ENCODE assay signal across 8 cellular contexts in genomic region chr3:71710906-71711494, GRCh38. TPM values are rescaled to one million over a fixed set of nuclear protein-coding genes. Genes with fewer than 3 reads are reported as not detected.
DNase-seq lines count a peak whose midpoint lies in the region; ATAC-seq, FAIRE-seq and TF ChIP-seq lines count a peak whose summit lies in the region.

No MANE protein-coding gene starts in this region.

- DNase-seq in CD1c-positive myeloid dendritic cell (ENCODE audit: extremely low spot score) (peak; percentile 76), NCI-H748 treated with DMSO at 0.1 percent for 48 hours (lab: John Stamatoyannopoulos, UW) (peak; percentile 32), HepG2 (ENCODE audit: low spot score) (peak; percentile 29), uterus (no peak), activated gamma-delta T cell (lab: John Stamatoyannopoulos, UW) (no peak)
- no peak for DNase-seq in central memory CD8-positive, alpha-beta T cell (ENCODE audit: low spot score in 2 of 2)

- no peaks in the 10 kb centered on the region for H4K20me1 ChIP-seq in HepG2 (ENCODE audit: insufficient read depth, low read length)

- H3K4me3 Mint-ChIP-seq in central memory CD8-positive, alpha-beta T cell, result no peak overlapping the region

- peaks cover 0 to 7% of the 10 kb centered on the region in 2 experiments; a peak in 2 of 5 replicates for H3K27me3 ChIP-seq in HepG2 (ENCODE audit: control insufficient read depth in 1 of 2, insufficient read depth in 2 of 2, low read length in 2 of 2)
- H3K27me3 ChIP-seq in uterus, result no peaks in the 10 kb centered on the region

- peak; percentile 85 for ATAC-seq in GM18520 (IDR thresholded peaks at IDR 0.05; ENCODE audit: unreplicated experiment)
- peak; percentile 72 for ATAC-seq in HG03045 (IDR thresholded peaks at IDR 0.05; ENCODE audit: unreplicated experiment)
- ATAC-seq in central memory CD8-positive, alpha-beta T cell (replicated peaks; ENCODE audit: extremely low read depth, poor library complexity, severe bottlenecking), result peak; percentile 28
- ATAC-seq in HepG2, result peak; percentile 80

- peak overlapping the region; percentile 19 for H3K27ac Mint-ChIP-seq in central memory CD8-positive, alpha-beta T cell (ENCODE audit: low read depth)

- 0% methylated on average over 1 of the region's 1 CpG for WGBS in HepG2 (ENCODE audit: low lambda C conversion rate)

- BruUV-seq in HepG2 (replicated peaks; lab: Mats Ljungman, UMichigan), result no TSS peak

- no peak overlapping the region for H2AFZ ChIP-seq in HepG2 (ENCODE audit: low read length)

- H3K4me1 ChIP-seq in HepG2 (ENCODE audit: insufficient read depth, low read length), result peaks cover 8% of the 10 kb centered on the region; the same call in 1 of the 2 replicates
- H3K4me1 ChIP-seq in uterus, result no peaks in the 10 kb centered on the region

- no peak overlapping the region for H3K4me2 ChIP-seq in HepG2 (ENCODE audit: low read depth, low read length)

- no peaks in the 10 kb centered on the region for H3K27me3 Mint-ChIP-seq in central memory CD8-positive, alpha-beta T cell

- no peaks in the 10 kb centered on the region for H3K9me3 Mint-ChIP-seq in central memory CD8-positive, alpha-beta T cell

- no peak for TF ChIP-seq EP300 in HepG2 (IDR thresholded peaks at IDR 0.05; ENCODE audit: low read depth in 2 of 2, low read length in 2 of 2)
- TF ChIP-seq EP300 in HepG2 (CRISPR knock-in tag; IDR thresholded peaks at IDR 0.05; ENCODE audit: borderline replicate concordance), result no peak

- intact Hi-C loops in HepG2 (cut with micrococcal nuclease; ENCODE audit: unreplicated experiment), result loop anchor here (2.0 kb wide), 1 partner anchor 148 kb away; no protein-coding TSS in a partner anchor
- intact Hi-C loops in uterus (cut with DNase I; ENCODE audit: low total_unique reads), result no loop called here

- H3K36me3 ChIP-seq in HepG2 (replicated peaks in 1 of 2; ENCODE audit: control insufficient read depth in 1 of 2, insufficient read depth in 2 of 2, low read length in 2 of 2), result no peaks in the 10 kb centered on the region
- H3K36me3 ChIP-seq in uterus, result no peaks in the 10 kb centered on the region

- peak; percentile 90 for FAIRE-seq in HepG2 (lab: Jason Lieb, UNC)

- TF ChIP-seq POLR2A in HepG2 (IDR thresholded peaks at IDR 0.05; ENCODE audit: insufficient read depth in 1 of 2, low read depth in 2 of 2, low read length in 2 of 2), result no peak
- no peak for TF ChIP-seq POLR2A in uterus (IDR thresholded peaks at IDR 0.05)

- peaks cover 10% of the 10 kb centered on the region for H3K36me3 Mint-ChIP-seq in central memory CD8-positive, alpha-beta T cell (ENCODE audit: insufficient read depth)

- in situ Hi-C loops in HepG2 (cut with HindIII; ENCODE audit: extremely low pct_ligation_motif_present, low pct_unique_long_range_greater_than_20kb), result loop anchor here (25.0 kb wide), 2 partner anchors 1101 to 1376 kb away; no protein-coding TSS in a partner anchor

- H3K4me1 Mint-ChIP-seq in central memory CD8-positive, alpha-beta T cell, result peaks cover 48% of the 10 kb centered on the region

- H3K79me2 ChIP-seq in HepG2 (ENCODE audit: insufficient read depth, low read length), result no peaks in the 10 kb centered on the region

- CTCF ChIA-PET in HepG2 (lab: Yijun Ruan, JAX; ENCODE audit: low intra/inter-chr PET ratio, low total read pairs), result interaction anchor here (1.1 kb wide), 1 partner anchor 1374 kb away, joined by 3 read pairs; no protein-coding TSS in a partner anchor

- no peak for TF ChIP-seq RAD21 in HepG2 (CRISPR knock-in tag; IDR thresholded peaks at IDR 0.05)

- no peak overlapping the region for H3K9ac ChIP-seq in HepG2 (ENCODE audit: insufficient read depth, low read depth, low read length)

- POLR2A ChIA-PET in HepG2 (lab: Yijun Ruan, JAX), result no interaction called here

- peak; percentile 73 for TF ChIP-seq CTCF in HepG2 (CRISPR knock-in tag; IDR thresholded peaks at IDR 0.05)
- peak; percentile 59 to 79 (median 66) for TF ChIP-seq CTCF in uterus (IDR thresholded peaks at IDR 0.05)

- no peak overlapping the region for H3K4me3 ChIP-seq in HepG2 (replicated peaks in 1 of 3; ENCODE audit: insufficient read depth in 1 of 3, low read depth in 2 of 3, low read length in 3 of 3)
- H3K4me3 ChIP-seq in uterus, result no peak overlapping the region

- H3K27ac ChIP-seq in HepG2 (ENCODE audit: extremely low read length, insufficient read depth, low read length), result no peak overlapping the region
- no peak overlapping the region for H3K27ac ChIP-seq in uterus

- H3K9me3 ChIP-seq in HepG2 (ENCODE audit: low read length), result no peaks in the 10 kb centered on the region
- H3K9me3 ChIP-seq in uterus, result no peaks in the 10 kb centered on the region

TF ChIP-seq in HepG2, 621 proteins besides CTCF, POLR2A, EP300 and RAD21:
- peak; percentile 19; the same call in 1 of the 2 replicates for TF ChIP-seq ARID3A (IDR thresholded peaks at IDR 0.05; ENCODE audit: low read depth, low read length)
- TF ChIP-seq STAG1 (CRISPR knock-in tag; IDR thresholded peaks at IDR 0.05), result peak; percentile 69
- no peak for TF ChIP-seq SAFB2 (CRISPR knock-in tag; IDR thresholded peaks at IDR 0.05; ENCODE audit: borderline replicate concordance, low read depth)
- TF ChIP-seq TARDBP (CRISPR knock-in tag; IDR thresholded peaks at IDR 0.05), result no peak

RNA-seq across cellular contexts. Expression of gene EIF4E3, which starts 14.2 kb away (rescaled TPM):
- total RNA-seq in HepG2 (2016; rRNA removed; fragmentation: Illumina TruSeq; extraction: Trizol) (0.06 and 0.07 TPM in 2 replicates), uterus (10 to 100 TPM; 12.4 to 52.2 (median 23.0) TPM)
- not detected in 2 replicates for total RNA-seq in HepG2 (2016; cell fraction: cytosol; rRNA removed; fragmentation: Illumina TruSeq; extraction: Trizol; ENCODE audit: low read depth)
- 0.12 TPM in 1 of 2 replicates, not detected in the other for total RNA-seq in HepG2 (2016; cell fraction: insoluble cytoplasmic fraction; rRNA removed; fragmentation: Illumina TruSeq; extraction: Trizol)
- total RNA-seq in HepG2 (2016; cell fraction: membrane; rRNA removed; fragmentation: Illumina TruSeq; extraction: Trizol), result 0.06 and 0.10 TPM in 2 replicates
- total RNA-seq in HepG2 (2016; cell fraction: nucleus; rRNA removed; fragmentation: Illumina TruSeq; extraction: Trizol), result not detected in 2 replicates
- 0.10 and 0.15 TPM in 2 replicates for polyA plus RNA-seq in HepG2 (2011; rRNA removed)
- polyA plus RNA-seq in HepG2 (2011; cell fraction: cytosol; rRNA removed), result 0.07 and 0.18 TPM in 2 replicates
- 0.10 TPM in 2 replicates for polyA plus RNA-seq in HepG2 (2011; cell fraction: nucleus; rRNA removed)
- 0.08 and 0.12 TPM in 2 replicates for polyA plus RNA-seq in HepG2 (2012)
- 0.06 TPM in 1 of 2 replicates, not detected in the other for polyA plus RNA-seq in HepG2 (2016; cell fraction: cytosol; fragmentation: Illumina TruSeq; extraction: Trizol; ENCODE audit: low read depth)
- 0.05 and 0.28 TPM in 2 replicates for polyA plus RNA-seq in HepG2 (2016; cell fraction: insoluble cytoplasmic fraction; fragmentation: Illumina TruSeq; extraction: Trizol; ENCODE audit: low read depth)
- 0.14 and 0.16 TPM in 2 replicates for polyA plus RNA-seq in HepG2 (2016; cell fraction: membrane; fragmentation: Illumina TruSeq; extraction: Trizol; ENCODE audit: low read depth)
- polyA plus RNA-seq in HepG2 (2016; cell fraction: nucleus; fragmentation: Illumina TruSeq; extraction: Trizol; ENCODE audit: insufficient read depth, low read depth), result 0.11 and 0.36 TPM in 2 replicates
- polyA minus RNA-seq in HepG2 (2011; rRNA and poly(A)+ RNA removed; ENCODE audit: low replicate concordance), result 0.10 and 0.30 TPM in 2 replicates
- polyA minus RNA-seq in HepG2 (2011; cell fraction: cytosol; rRNA and poly(A)+ RNA removed), result 0.18 and 0.89 TPM in 2 replicates
- 0.13 and 0.25 TPM in 2 replicates for polyA minus RNA-seq in HepG2 (2011; cell fraction: nucleus; rRNA and poly(A)+ RNA removed)

RNA-seq across cellular contexts. Expression of gene GPR27, which starts 42.7 kb away (rescaled TPM):
- total RNA-seq in HepG2 (2016; rRNA removed; fragmentation: Illumina TruSeq; extraction: Trizol) (not detected in 2 replicates), uterus (1 to 10 TPM in 3 of 4 donors, under 1 TPM in 1; under 0.01 to 9.7 (median 4.4) TPM)
- total RNA-seq in HepG2 (2016; cell fraction: cytosol; rRNA removed; fragmentation: Illumina TruSeq; extraction: Trizol; ENCODE audit: low read depth), result not detected in 2 replicates
- total RNA-seq in HepG2 (2016; cell fraction: insoluble cytoplasmic fraction; rRNA removed; fragmentation: Illumina TruSeq; extraction: Trizol), result not detected in 2 replicates
- not detected in 2 replicates for total RNA-seq in HepG2 (2016; cell fraction: membrane; rRNA removed; fragmentation: Illumina TruSeq; extraction: Trizol)
- total RNA-seq in HepG2 (2016; cell fraction: nucleus; rRNA removed; fragmentation: Illumina TruSeq; extraction: Trizol), result not detected in 2 replicates
- polyA plus RNA-seq in HepG2 (2011; rRNA removed), result not detected in 2 replicates
- polyA plus RNA-seq in HepG2 (2011; cell fraction: cytosol; rRNA removed), result not detected in 2 replicates
- polyA plus RNA-seq in HepG2 (2011; cell fraction: nucleus; rRNA removed), result not detected in 2 replicates
- not detected in 2 replicates for polyA plus RNA-seq in HepG2 (2012)
- not detected in 2 replicates for polyA plus RNA-seq in HepG2 (2016; cell fraction: cytosol; fragmentation: Illumina TruSeq; extraction: Trizol; ENCODE audit: low read depth)
- polyA plus RNA-seq in HepG2 (2016; cell fraction: insoluble cytoplasmic fraction; fragmentation: Illumina TruSeq; extraction: Trizol; ENCODE audit: low read depth), result not detected in 2 replicates
- polyA plus RNA-seq in HepG2 (2016; cell fraction: membrane; fragmentation: Illumina TruSeq; extraction: Trizol; ENCODE audit: low read depth), result not detected in 2 replicates
- not detected in 2 replicates for polyA plus RNA-seq in HepG2 (2016; cell fraction: nucleus; fragmentation: Illumina TruSeq; extraction: Trizol; ENCODE audit: insufficient read depth, low read depth)
- not detected in 2 replicates for polyA minus RNA-seq in HepG2 (2011; rRNA and poly(A)+ RNA removed; ENCODE audit: low replicate concordance)
- not detected in 2 replicates for polyA minus RNA-seq in HepG2 (2011; cell fraction: cytosol; rRNA and poly(A)+ RNA removed)
- not detected in 2 replicates for polyA minus RNA-seq in HepG2 (2011; cell fraction: nucleus; rRNA and poly(A)+ RNA removed)

Comparison
In these comparisons a context has a peak if more than half of its experiments do, and no peak if none do; other contexts are left out.
1. DNase-seq: peak in CD1c-positive myeloid dendritic cell (single experiment), NCI-H748 treated with DMSO at 0.1 percent for 48 hours (single experiment) and HepG2 (single experiment); none in central memory CD8-positive, alpha-beta T cell (0 of 2), uterus (0 of 2) and activated gamma-delta T cell (single experiment).
2. ATAC-seq: peak in every context shown above with its lines; median percentile 85 in GM18520; 80 in HepG2; 72 in HG03045; 28 in central memory CD8-positive, alpha-beta T cell.
3. RNA of gene EIF4E3, which starts 14.2 kb away (total RNA-seq): 12.4 to 52.2 TPM in uterus; 0.06 to 0.12 TPM in HepG2; every median in the first group is over 10 times any median in the second.